In the genomic region with DNA sequence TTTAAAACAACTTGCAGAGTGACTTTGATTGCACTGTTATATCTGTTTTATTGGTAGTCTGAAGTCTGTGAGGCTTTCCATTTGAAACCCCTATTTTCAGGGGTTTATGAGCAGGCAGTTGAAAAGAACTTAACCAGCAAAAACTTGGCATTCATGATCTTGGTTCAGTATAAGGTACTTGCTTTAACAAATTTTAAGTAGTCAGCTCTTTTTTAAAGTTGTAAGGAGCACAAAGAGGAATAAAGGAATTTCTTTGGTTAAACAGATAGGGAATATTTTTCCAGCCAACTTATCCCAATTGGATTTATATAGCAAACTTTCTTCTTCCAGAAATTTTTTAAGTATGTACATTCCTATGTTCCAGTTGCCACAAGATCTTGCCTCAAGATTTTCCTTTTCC, we compare ENCODE assay signal across 27 cellular contexts.
"Had no signal": no experiment of that assay in that cellular context is flagged by ENCODE, and none has a peak within 500 bp of the region (broad histone marks: within the 10 kb centered on the region; RNA-seq: fewer than 3 reads in every experiment).

No MANE protein-coding gene starts in this region.

- H3K27me3 Mint-ChIP-seq: activated CD4-positive, alpha-beta T cell treated with anti-CD3 and anti-CD28 coated beads, Interleukin-2, amount 10 ng/mL, durations not matched to agents 24 days and 14 days; activated CD8-positive, alpha-beta memory T cell treated with anti-CD3 and anti-CD28 coated beads, Interleukin-2, amount 10 ng/mL, durations not matched to agents 7 days and 5 days; activated naive CD4-positive, alpha-beta T cell treated with anti-CD3 and anti-CD28 coated beads, Interleukin-2, amount 50 U/mL, for 24 hours; activated naive CD8-positive, alpha-beta T cell treated with anti-CD3 and anti-CD28 coated beads, Interleukin-2, amount 50 U/mL, for 24 hours; activated T-cell treated with anti-CD3 and anti-CD28 coated beads, Interleukin-2, amount 50 U/mL, for 24 hours; brain; T-helper 17 cell had no signal

- H3K4me1 ChIP-seq: ascending aorta, SJCRH30 had no signal

- DNase-seq: activated B cell treated with CpG ODN at 0.5 μM for 24 hours; activated CD4-positive, alpha-beta T cell treated with anti-CD3 and anti-CD28 coated beads for 1 hour; activated CD4-positive, alpha-beta T cell treated with anti-CD3 and anti-CD28 coated beads, Interleukin-2, amount 10 ng/mL, durations not matched to agents 24 days and 14 days; activated CD4-positive, alpha-beta T cell treated with anti-CD3 and anti-CD28 coated beads, Interleukin-2, amount 50 U/mL, for 48 hours; activated CD8-positive, alpha-beta memory T cell treated with anti-CD3 and anti-CD28 coated beads, Interleukin-2, amount 10 ng/mL, durations not matched to agents 7 days and 5 days; activated effector memory CD4-positive, alpha-beta T cell treated with Interleukin-2 at 50 U/mL for 16 hours; activated naive CD4-positive, alpha-beta T cell; activated naive CD8-positive, alpha-beta T cell treated with anti-CD3 and anti-CD28 coated beads, Interleukin-2, amount 50 U/mL, for 24 hours; activated T-cell treated with anti-CD3 and anti-CD28 coated beads, Interleukin-2, amount 50 U/mL, for 24 hours; amniotic stem cell; NCI-H1092; NCI-H1417; NCI-H1930; NCI-H2171; NCI-H2227 treated with DMSO at 0.1 percent for 48 hours; NCI-H446 treated with DMSO at 0.1 percent for 48 hours; NCI-H524 treated with DMSO at 0.1 percent for 48 hours; NCI-H774; SJCRH30; T-helper 17 cell; T-helper 9 cell had no signal

- H3K27me3 ChIP-seq: ascending aorta, cardiac muscle cell, SJCRH30 had no signal

- H3K9me3 ChIP-seq: ascending aorta, SJCRH30 had no signal

- H3K36me3 ChIP-seq: ascending aorta, cardiac muscle cell, SJCRH30 had no signal

- H3K27ac Mint-ChIP-seq: activated B cell treated with CpG ODN at 0.5 μM for 24 hours; activated CD4-positive, alpha-beta T cell treated with anti-CD3 and anti-CD28 coated beads, Interleukin-2, amount 10 ng/mL, durations not matched to agents 24 days and 14 days; activated CD8-positive, alpha-beta memory T cell treated with anti-CD3 and anti-CD28 coated beads, Interleukin-2, amount 10 ng/mL, durations not matched to agents 7 days and 5 days; activated naive CD4-positive, alpha-beta T cell treated with anti-CD3 and anti-CD28 coated beads, Interleukin-2, amount 50 U/mL, for 24 hours; activated naive CD8-positive, alpha-beta T cell treated with anti-CD3 and anti-CD28 coated beads, Interleukin-2, amount 50 U/mL, for 24 hours; activated T-cell treated with anti-CD3 and anti-CD28 coated beads, Interleukin-2, amount 50 U/mL, for 24 hours; activated T-helper 1 cell treated with anti-CD3 and anti-CD28 coated beads, Interleukin-12 subunit alpha, Interleukin-12 subunit beta, Interleukin-2, Interleukin-4 antibody, amounts not matched to agents 30 ng/mL and 10 ng/mL and 1 ng/mL, durations not matched to agents 14 hours and 24 hours and 36 hours; brain; T-helper 17 cell had no signal

- H3K27ac ChIP-seq: ascending aorta, cardiac muscle cell, SJCRH30 had no signal

- H3K4me3 ChIP-seq: ascending aorta, cardiac muscle cell, SJCRH30 had no signal

- H3K4me1 Mint-ChIP-seq: activated B cell treated with CpG ODN at 0.5 μM for 24 hours; activated CD4-positive, alpha-beta T cell treated with anti-CD3 and anti-CD28 coated beads, Interleukin-2, amount 10 ng/mL, durations not matched to agents 24 days and 14 days; activated CD8-positive, alpha-beta memory T cell treated with anti-CD3 and anti-CD28 coated beads, Interleukin-2, amount 10 ng/mL, durations not matched to agents 7 days and 5 days; activated naive CD4-positive, alpha-beta T cell treated with anti-CD3 and anti-CD28 coated beads, Interleukin-2, amount 50 U/mL, for 24 hours; activated naive CD8-positive, alpha-beta T cell treated with anti-CD3 and anti-CD28 coated beads, Interleukin-2, amount 50 U/mL, for 24 hours; brain; T-helper 17 cell had no signal

- H3K4me3 Mint-ChIP-seq: activated B cell treated with CpG ODN at 0.5 μM for 24 hours; activated CD4-positive, alpha-beta T cell treated with anti-CD3 and anti-CD28 coated beads, Interleukin-2, amount 10 ng/mL, durations not matched to agents 24 days and 14 days; activated CD8-positive, alpha-beta memory T cell treated with anti-CD3 and anti-CD28 coated beads, Interleukin-2, amount 10 ng/mL, durations not matched to agents 7 days and 5 days; activated naive CD4-positive, alpha-beta T cell treated with anti-CD3 and anti-CD28 coated beads, Interleukin-2, amount 50 U/mL, for 24 hours; activated naive CD8-positive, alpha-beta T cell treated with anti-CD3 and anti-CD28 coated beads, Interleukin-2, amount 50 U/mL, for 24 hours; activated T-cell treated with anti-CD3 and anti-CD28 coated beads, Interleukin-2, amount 50 U/mL, for 24 hours; activated T-helper 1 cell treated with anti-CD3 and anti-CD28 coated beads, Interleukin-12 subunit alpha, Interleukin-12 subunit beta, Interleukin-2, Interleukin-4 antibody, amounts not matched to agents 30 ng/mL and 10 ng/mL and 1 ng/mL, durations not matched to agents 14 hours and 24 hours and 36 hours; brain; T-helper 17 cell had no signal

- ATAC-seq: activated CD8-positive, alpha-beta memory T cell treated with anti-CD3 and anti-CD28 coated beads, Interleukin-2, amount 10 ng/mL, durations not matched to agents 7 days and 5 days; activated naive CD8-positive, alpha-beta T cell treated with anti-CD3 and anti-CD28 coated beads, Interleukin-2, amount 50 U/mL, for 24 hours; Right ventricle myocardium inferior; T-helper 17 cell had no signal

- H3K9me3 Mint-ChIP-seq: activated B cell treated with CpG ODN at 0.5 μM for 24 hours; activated CD4-positive, alpha-beta T cell treated with anti-CD3 and anti-CD28 coated beads, Interleukin-2, amount 10 ng/mL, durations not matched to agents 24 days and 14 days; activated naive CD4-positive, alpha-beta T cell treated with anti-CD3 and anti-CD28 coated beads, Interleukin-2, amount 50 U/mL, for 24 hours; activated naive CD8-positive, alpha-beta T cell treated with anti-CD3 and anti-CD28 coated beads, Interleukin-2, amount 50 U/mL, for 24 hours; activated T-cell treated with anti-CD3 and anti-CD28 coated beads, Interleukin-2, amount 50 U/mL, for 24 hours; activated T-helper 1 cell treated with anti-CD3 and anti-CD28 coated beads, Interleukin-12 subunit alpha, Interleukin-12 subunit beta, Interleukin-2, Interleukin-4 antibody, amounts not matched to agents 30 ng/mL and 10 ng/mL and 1 ng/mL, durations not matched to agents 14 hours and 24 hours and 36 hours; brain had no signal

- H3K36me3 Mint-ChIP-seq: activated CD8-positive, alpha-beta memory T cell treated with anti-CD3 and anti-CD28 coated beads, Interleukin-2, amount 10 ng/mL, durations not matched to agents 7 days and 5 days; activated naive CD4-positive, alpha-beta T cell treated with anti-CD3 and anti-CD28 coated beads, Interleukin-2, amount 50 U/mL, for 24 hours; brain had no signal
